Comparison of ENCODE assay signal across 1 cellular context in the genomic region with DNA sequence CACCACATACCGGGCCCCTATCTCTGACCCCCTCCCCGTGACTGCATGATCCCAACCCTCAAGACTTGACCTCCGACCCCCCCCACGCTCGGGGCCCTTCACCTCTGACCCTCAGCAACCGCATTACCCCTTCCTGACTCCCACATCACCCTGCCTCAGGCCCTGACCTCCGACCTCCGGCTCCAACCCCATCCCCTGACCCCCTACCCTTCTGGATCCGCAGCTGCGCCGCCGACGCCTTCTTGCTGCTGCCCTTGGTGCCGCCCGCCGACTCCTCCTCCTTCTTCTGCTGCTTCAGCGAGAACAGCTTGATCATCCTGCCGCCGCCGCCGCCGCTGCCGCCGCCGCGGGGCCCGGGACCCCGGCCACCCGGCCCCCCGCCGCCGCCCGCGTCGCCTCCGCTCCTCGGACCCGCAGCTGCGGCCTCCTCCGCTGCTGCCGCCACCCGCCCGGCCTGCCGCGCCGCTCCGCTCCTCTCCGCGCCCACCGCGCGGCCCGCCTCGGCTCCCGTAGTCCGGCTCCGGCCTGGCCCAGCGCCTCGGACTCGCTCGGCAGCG.
TF ChIP-seq lines count a peak whose summit lies in the region.

A gene (minus strand): TSS at position 546 of the 557 bp plus-strand sequence. CDS start 230 bp downstream, at position 316.

TF ChIP-seq in GM23338, 12 proteins besides CTCF, POLR2A, EP300 and RAD21 (continued from another document):
- no peak for TF ChIP-seq ZNF331 (CRISPR knock-in tag; IDR thresholded peaks at IDR 0.05; ENCODE audit: low read depth)
- no peak for TF ChIP-seq CREB1 (CRISPR knock-in tag; IDR thresholded peaks at IDR 0.05; ENCODE audit: low read depth)
- no peak for TF ChIP-seq ZNF114 (CRISPR knock-in tag; IDR thresholded peaks at IDR 0.05)
- TF ChIP-seq POLR2AphosphoS5 (IDR thresholded peaks at IDR 0.05; ENCODE audit: low read depth), result no peak
- no peak for TF ChIP-seq STAT1 (IDR thresholded peaks at IDR 0.05; ENCODE audit: unreplicated experiment)
- TF ChIP-seq, protein P1, sequence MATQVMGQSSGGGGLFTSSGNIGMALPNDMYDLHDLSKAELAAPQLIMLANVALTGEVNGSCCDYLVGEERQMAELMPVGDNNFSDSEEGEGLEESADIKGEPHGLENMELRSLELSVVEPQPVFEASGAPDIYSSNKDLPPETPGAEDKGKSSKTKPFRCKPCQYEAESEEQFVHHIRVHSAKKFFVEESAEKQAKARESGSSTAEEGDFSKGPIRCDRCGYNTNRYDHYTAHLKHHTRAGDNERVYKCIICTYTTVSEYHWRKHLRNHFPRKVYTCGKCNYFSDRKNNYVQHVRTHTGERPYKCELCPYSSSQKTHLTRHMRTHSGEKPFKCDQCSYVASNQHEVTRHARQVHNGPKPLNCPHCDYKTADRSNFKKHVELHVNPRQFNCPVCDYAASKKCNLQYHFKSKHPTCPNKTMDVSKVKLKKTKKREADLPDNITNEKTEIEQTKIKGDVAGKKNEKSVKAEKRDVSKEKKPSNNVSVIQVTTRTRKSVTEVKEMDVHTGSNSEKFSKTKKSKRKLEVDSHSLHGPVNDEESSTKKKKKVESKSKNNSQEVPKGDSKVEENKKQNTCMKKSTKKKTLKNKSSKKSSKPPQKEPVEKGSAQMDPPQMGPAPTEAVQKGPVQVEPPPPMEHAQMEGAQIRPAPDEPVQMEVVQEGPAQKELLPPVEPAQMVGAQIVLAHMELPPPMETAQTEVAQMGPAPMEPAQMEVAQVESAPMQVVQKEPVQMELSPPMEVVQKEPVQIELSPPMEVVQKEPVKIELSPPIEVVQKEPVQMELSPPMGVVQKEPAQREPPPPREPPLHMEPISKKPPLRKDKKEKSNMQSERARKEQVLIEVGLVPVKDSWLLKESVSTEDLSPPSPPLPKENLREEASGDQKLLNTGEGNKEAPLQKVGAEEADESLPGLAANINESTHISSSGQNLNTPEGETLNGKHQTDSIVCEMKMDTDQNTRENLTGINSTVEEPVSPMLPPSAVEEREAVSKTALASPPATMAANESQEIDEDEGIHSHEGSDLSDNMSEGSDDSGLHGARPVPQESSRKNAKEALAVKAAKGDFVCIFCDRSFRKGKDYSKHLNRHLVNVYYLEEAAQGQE (IDR thresholded peaks at IDR 0.05; ENCODE audit: unreplicated experiment), result no peak
